ENCODE assay signal across 8 cellular contexts in the genomic region with DNA sequence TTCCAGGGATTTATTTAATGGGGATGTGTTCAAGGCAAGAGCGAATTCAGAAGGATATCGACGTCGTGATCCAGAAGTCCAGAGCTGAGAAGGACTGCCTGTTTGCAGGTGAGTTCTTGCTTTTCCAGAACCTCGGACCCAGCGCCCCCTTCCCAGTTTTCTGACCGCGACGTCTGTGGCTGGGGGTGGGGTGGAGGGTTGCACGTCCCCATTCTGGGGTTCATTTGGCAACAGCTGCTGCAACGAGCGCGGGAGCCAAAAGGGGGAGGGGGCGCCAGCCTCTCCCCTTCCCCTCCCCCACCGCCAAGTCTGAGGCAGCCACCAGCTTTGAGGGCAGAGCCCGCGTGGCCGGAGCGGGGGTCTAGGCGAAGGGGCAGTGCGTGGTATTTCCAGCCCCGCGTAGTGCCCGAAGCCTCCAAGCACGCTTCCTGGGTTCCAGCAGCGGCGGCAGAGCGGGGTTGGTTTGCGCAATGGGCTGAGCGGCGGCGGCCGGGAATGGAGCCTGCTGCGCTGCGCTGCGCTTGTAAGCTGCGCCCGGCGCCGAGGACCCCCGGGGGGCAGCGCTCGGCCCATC. TPM values are rescaled to one million over a fixed set of nuclear protein-coding genes. Genes with fewer than 3 reads are reported as not detected.
DNase-seq lines count a peak whose midpoint lies in the region; ATAC-seq and TF ChIP-seq lines count a peak whose summit lies in the region.

No MANE protein-coding gene starts in this region.

- H3K27me3 ChIP-seq in mammary epithelial cell (ENCODE audit: insufficient read depth, low read length): no peaks in the 10 kb centered on the region
- H3K27me3 ChIP-seq in layer of hippocampus (ENCODE audit: control insufficient read depth, insufficient read depth, low read length): no peaks in the 10 kb centered on the region

- H2AFZ ChIP-seq in mammary epithelial cell (ENCODE audit: low read depth, low read length): peak overlapping the region; percentile 95

- CTCF ChIA-PET in RWPE1 (lab: Yijun Ruan, JAX): interaction anchor here (0.5 to 0.6 kb wide), 2 partner anchors 35 to 255 kb away, joined by 3 read pairs; no protein-coding TSS in a partner anchor
- CTCF ChIA-PET in mammary epithelial cell (lab: Charles Lee; ENCODE audit: low non-redundant PET): interaction anchor here (0.6 kb wide), 1 partner anchor 55 kb away, joined by 11 read pairs; no protein-coding TSS in a partner anchor

- H3K36me3 ChIP-seq in mammary epithelial cell (ENCODE audit: insufficient read depth, low read length): no peaks in the 10 kb centered on the region

- H4K20me1 ChIP-seq in mammary epithelial cell (ENCODE audit: insufficient read depth, low read length): no peaks in the 10 kb centered on the region

- H3K27ac ChIP-seq in RWPE1: peak overlapping the region; percentile 90
- peak overlapping the region; percentile 98 for H3K27ac ChIP-seq in mammary epithelial cell (ENCODE audit: insufficient read depth, low read depth, low read length)
- H3K27ac ChIP-seq in layer of hippocampus (ENCODE audit: low read depth, low read length): peak overlapping the region; percentile 78

- H3K9ac ChIP-seq in mammary epithelial cell (ENCODE audit: insufficient read depth, low read length): peak overlapping the region; percentile 96

- in situ Hi-C loops in Caki2 (cut with HindIII; ENCODE audit: low pct_unique_long_range_greater_than_20kb, low sequenced_read_pairs): no loop called here
- in situ Hi-C loops in mammary epithelial cell (cut with MboI; ENCODE audit: low sequenced_read_pairs in 2 of 2): no loop called here

- TF ChIP-seq CTCF in RWPE1 (conservative IDR thresholded peaks at IDR 0.05; ENCODE audit: low read depth): no peak
- no peak for TF ChIP-seq CTCF in mammary epithelial cell (conservative IDR thresholded peaks at IDR 0.05 in 1 of 2, IDR thresholded peaks at IDR 0.05 in 1 of 2; ENCODE audit: extremely low read depth in 1 of 2, insufficient read depth in 1 of 2, low read depth in 1 of 2, low read length in 2 of 2)

- ATAC-seq in GM19452 (IDR thresholded peaks at IDR 0.05; ENCODE audit: unreplicated experiment): peak; percentile 50
- peak; percentile 16 for ATAC-seq in HG03469 (IDR thresholded peaks at IDR 0.05; ENCODE audit: unreplicated experiment)

- peak; percentile 30 for DNase-seq in Caki2 (ENCODE audit: low read depth)
- DNase-seq in RWPE1 (ENCODE audit: low spot score): peak; percentile 31
- peak; percentile 59 for DNase-seq in mammary epithelial cell
- peak; percentile 53 for DNase-seq in stimulated activated CD4-positive, alpha-beta T cell treated with anti-CD3 and anti-CD28 coated beads, Interleukin-4, amount 100 ng/mL, for 24 hours
- DNase-seq in NCI-H446 treated with DMSO at 0.1 percent for 48 hours (lab: John Stamatoyannopoulos, UW): no peak

- peak overlapping the region; percentile 80 for H3K4me2 ChIP-seq in mammary epithelial cell (ENCODE audit: insufficient read depth, low read depth, low read length)

- TSS peak; percentile 62 for BruUV-seq in mammary epithelial cell (replicated peaks; lab: Mats Ljungman, UMichigan)

- POLR2A ChIA-PET in RWPE1 (lab: Yijun Ruan, JAX; ENCODE audit: low non-redundant PET): interaction anchor here (0.5 to 0.6 kb wide), 2 partner anchors 11 to 227 kb away, joined by 3 to 7 read pairs; no protein-coding TSS in a partner anchor

- peaks cover 5% of the 10 kb centered on the region for H3K4me1 ChIP-seq in mammary epithelial cell (ENCODE audit: insufficient read depth, low read length)

- no peaks in the 10 kb centered on the region for H3K9me3 ChIP-seq in mammary epithelial cell (replicated peaks; ENCODE audit: insufficient read depth, low read length)

- H3K79me2 ChIP-seq in mammary epithelial cell (ENCODE audit: insufficient read depth, low read length): peaks cover 48% of the 10 kb centered on the region

- WGBS in mammary epithelial cell (ENCODE audit: low coverage, missing lambda C conversion rate): 0% methylated on average over 22 of the region's 43 CpGs

- dilution Hi-C loops in mammary epithelial cell (cut with HindIII; ENCODE audit: low sequenced_read_pairs): no loop called here

- intact Hi-C loops in mammary epithelial cell (cut with micrococcal nuclease): loop anchor here (1.0 to 10.0 kb wide), 2 partner anchors 84 to 152 kb away; no protein-coding TSS in a partner anchor

- H3K4me3 ChIP-seq in mammary epithelial cell (replicated peaks in 1 of 3; ENCODE audit: insufficient read depth in 1 of 3, low read depth in 2 of 3, low read length in 3 of 3): peak overlapping the region; percentile 95 to 98 (median 97)

RNA-seq across cellular contexts. Expression of a gene that starts 0.7 kb away (rescaled TPM):
- 1.7 and 2.7 TPM in 2 replicates for total RNA-seq in Caki2 (2014; rRNA removed; shearing (Covaris generic); ENCODE audit: low replicate concordance)
- 10 to 100 TPM; 24.8 to 29.6 TPM for total RNA-seq in mammary epithelial cell
- polyA plus RNA-seq in mammary epithelial cell: 15.4 TPM
- 32.3 TPM for polyA minus RNA-seq in mammary epithelial cell
